ENCODE assay signal across 9 cellular contexts in the genomic region with DNA sequence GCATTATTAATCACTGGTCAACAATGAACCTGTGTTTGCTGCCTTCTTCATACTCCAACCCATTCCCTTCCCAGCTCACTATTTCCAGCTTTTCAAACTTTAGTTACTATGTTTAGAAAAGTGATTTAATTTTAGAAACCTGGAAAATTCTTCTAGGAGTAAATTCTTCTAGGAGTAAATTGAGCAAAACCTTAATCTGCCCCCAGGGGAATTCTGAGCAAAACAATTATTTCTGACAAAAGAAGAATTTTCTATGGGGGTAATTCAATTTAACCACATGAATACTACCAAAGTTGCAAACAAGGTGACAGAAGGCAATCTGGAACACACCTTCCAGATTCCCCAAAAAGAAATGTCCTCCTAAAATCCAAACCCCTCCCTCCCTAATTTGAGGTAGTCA. TPM values are rescaled to one million over a fixed set of nuclear protein-coding genes. Genes with fewer than 3 reads are reported as not detected.
DNase-seq lines count a peak whose midpoint lies in the region; ATAC-seq and TF ChIP-seq lines count a peak whose summit lies in the region.
"Had no signal": no experiment of that assay in that cellular context is flagged by ENCODE, and none has a peak within 500 bp of the region (broad histone marks: within the 10 kb centered on the region; RNA-seq: fewer than 3 reads in every experiment).

No MANE protein-coding gene starts in this region.

- no peaks in the 10 kb centered on the region for H3K9me3 Mint-ChIP-seq in activated CD8-positive, alpha-beta T cell treated with anti-CD3 and anti-CD28 coated beads for 36 hours

- H3K27ac ChIP-seq in HCT116 (ENCODE audit: low read depth, low read length) = no peak overlapping the region
- H3K27ac ChIP-seq in hepatocyte = peak overlapping the region; percentile 90
- peak overlapping the region; percentile 91 for H3K27ac ChIP-seq in smooth muscle cell (ENCODE audit: low read depth)

- H3K79me2 ChIP-seq in HCT116 (ENCODE audit: insufficient read depth, low read length) (peaks cover 57% of the 10 kb centered on the region), hepatocyte (peaks cover 56% of the 10 kb centered on the region), smooth muscle cell (ENCODE audit: low read depth) (peaks cover 59% of the 10 kb centered on the region)

- TF ChIP-seq CTCF in HCT116 (IDR thresholded peaks at IDR 0.05 in 2 of 3, conservative IDR thresholded peaks at IDR 0.05 in 1 of 3; ENCODE audit: borderline replicate concordance in 1 of 3, insufficient read depth in 1 of 3, low read depth in 2 of 3, low read length in 2 of 3) (no peak), hepatocyte (IDR thresholded peaks at IDR 0.05; ENCODE audit: poor library complexity) (no peak), smooth muscle cell (IDR thresholded peaks at IDR 0.05; ENCODE audit: borderline replicate concordance, insufficient read depth, poor library complexity, severe bottlenecking) (no peak)
- TF ChIP-seq CTCF in activated CD8-positive, alpha-beta T cell treated with anti-CD3 and anti-CD28 coated beads for 36 hours (IDR thresholded peaks at IDR 0.05) = no peak

- H3K4me3 ChIP-seq in HCT116 (replicated peaks in 1 of 2; ENCODE audit: low read depth in 1 of 2, low read length in 2 of 2) (peak overlapping the region; percentile 86 to 89), hepatocyte (peak overlapping the region; percentile 70), smooth muscle cell (peak overlapping the region; percentile 98)

- no peak overlapping the region for H3K27ac Mint-ChIP-seq in activated CD8-positive, alpha-beta T cell treated with anti-CD3 and anti-CD28 coated beads for 36 hours

- peak overlapping the region; percentile 97 for H3K4me3 Mint-ChIP-seq in activated CD8-positive, alpha-beta T cell treated with anti-CD3 and anti-CD28 coated beads for 36 hours

- H3K36me3 Mint-ChIP-seq in activated CD8-positive, alpha-beta T cell treated with anti-CD3 and anti-CD28 coated beads for 36 hours (ENCODE audit: low read depth) = no peaks in the 10 kb centered on the region

- H3K27me3 Mint-ChIP-seq in activated CD8-positive, alpha-beta T cell treated with anti-CD3 and anti-CD28 coated beads for 36 hours = no peaks in the 10 kb centered on the region

- H3K36me3 ChIP-seq in HCT116 (ENCODE audit: control insufficient read depth in 1 of 2, insufficient read depth in 2 of 2, low read length in 2 of 2) (no peaks in the 10 kb centered on the region), hepatocyte (replicated peaks; ENCODE audit: insufficient read depth, low read depth) (no peaks in the 10 kb centered on the region), smooth muscle cell (ENCODE audit: low read depth) (no peaks in the 10 kb centered on the region)

- CTCF ChIA-PET in HCT116 (lab: Charles Lee) = interaction anchor here (3.6 kb wide), 1 partner anchor 17 kb away, joined by 22 read pairs; no protein-coding TSS in a partner anchor
- CTCF ChIA-PET in activated CD8-positive, alpha-beta T cell treated with anti-CD3 and anti-CD28 coated beads for 36 hours (lab: Charles Lee) = interaction anchor here (1.0 to 3.2 kb wide), 6 partner anchors 9 to 68 kb away, joined by 3 to 21 read pairs (median 4); no protein-coding TSS in a partner anchor

- H4K20me1 ChIP-seq in HCT116 (ENCODE audit: insufficient read depth) (peaks cover 9% of the 10 kb centered on the region; the same call in 1 of the 2 replicates), hepatocyte (ENCODE audit: insufficient read depth, poor library complexity, severe bottlenecking) (peaks cover 36% of the 10 kb centered on the region), smooth muscle cell (ENCODE audit: low read depth) (peaks cover 59% of the 10 kb centered on the region)

- no peaks in the 10 kb centered on the region for H3K27me3 ChIP-seq in HCT116 (ENCODE audit: insufficient read depth, low read length)
- H3K27me3 ChIP-seq in hepatocyte = no peaks in the 10 kb centered on the region
- H3K27me3 ChIP-seq in smooth muscle cell (ENCODE audit: low read depth) = no peaks in the 10 kb centered on the region

- H3K9ac ChIP-seq in HCT116 (ENCODE audit: low read length) (peak overlapping the region; percentile 93), smooth muscle cell (ENCODE audit: low read depth) (peak overlapping the region; percentile 69)

- POLR2A ChIA-PET in HCT116 (lab: Charles Lee) = interaction anchor here (1.2 kb wide), 1 partner anchor 63 kb away, joined by 5 read pairs; no protein-coding TSS in a partner anchor
- POLR2A ChIA-PET in activated CD8-positive, alpha-beta T cell treated with anti-CD3 and anti-CD28 coated beads for 36 hours (lab: Charles Lee) = interaction anchor here (0.5 to 2.9 kb wide), 6 partner anchors 15 to 67 kb away, joined by 3 to 11 read pairs (median 4); no protein-coding TSS in a partner anchor

- ATAC-seq in HCT116 (no peak), GM21381 (IDR thresholded peaks at IDR 0.05; ENCODE audit: unreplicated experiment) (no peak), GM21737 (IDR thresholded peaks at IDR 0.05; ENCODE audit: unreplicated experiment) (no peak)
- no peak for ATAC-seq in activated CD8-positive, alpha-beta T cell treated with anti-CD3 and anti-CD28 coated beads for 36 hours

- no peak for TF ChIP-seq RAD21 in HCT116 (IDR thresholded peaks at IDR 0.05; ENCODE audit: low read depth)

- H3K4me1 Mint-ChIP-seq in activated CD8-positive, alpha-beta T cell treated with anti-CD3 and anti-CD28 coated beads for 36 hours (ENCODE audit: low read depth) = peaks cover 41% of the 10 kb centered on the region

- RAD21 ChIA-PET in HCT116 (lab: Charles Lee; ENCODE audit: low non-redundant PET in 1 of 2, low total read pairs in 2 of 2, uncharacterized antibody in 2 of 2, unreplicated experiment in 2 of 2) = no interaction called here

- no TSS peak for BruUV-seq in HCT116 (replicated peaks; lab: Mats Ljungman, UMichigan)

- H3K9me3 ChIP-seq in HCT116 (ENCODE audit: control insufficient read depth in 1 of 2, insufficient read depth in 1 of 2, low read depth in 1 of 2, low read length in 2 of 2) = no peaks in the 10 kb centered on the region
- H3K9me3 ChIP-seq in hepatocyte (ENCODE audit: low read depth) = no peaks in the 10 kb centered on the region
- no peaks in the 10 kb centered on the region for H3K9me3 ChIP-seq in smooth muscle cell (replicated peaks; ENCODE audit: low read depth)

- intact Hi-C loops in HCT116 (cut with micrococcal nuclease) = loop anchor here (5.0 kb wide), 1 partner anchor 65 kb away; no protein-coding TSS in a partner anchor
- intact Hi-C loops in activated CD8-positive, alpha-beta T cell treated with anti-CD3 and anti-CD28 coated beads for 36 hours (cut with micrococcal nuclease) = no loop called here

- peak overlapping the region; percentile 90 for H3K4me2 ChIP-seq in HCT116 (ENCODE audit: low read length)
- peak overlapping the region; percentile 86 for H3K4me2 ChIP-seq in hepatocyte
- peak overlapping the region; percentile 89 for H3K4me2 ChIP-seq in smooth muscle cell

- no peak overlapping the region for H2AFZ ChIP-seq in HCT116 (ENCODE audit: low read depth, low read length, poor library complexity, severe bottlenecking)
- no peak overlapping the region for H2AFZ ChIP-seq in hepatocyte
- H2AFZ ChIP-seq in smooth muscle cell (ENCODE audit: low read depth) = no peak overlapping the region

- no peak for DNase-seq in HCT116 (ENCODE audit: low read depth, low spot score)
- DNase-seq in activated CD8-positive, alpha-beta T cell treated with anti-CD3 and anti-CD28 coated beads for 36 hours = no peak
- DNase-seq in hepatocyte (ENCODE audit: low spot score) = no peak
- DNase-seq in smooth muscle cell (lab: John Stamatoyannopoulos, UW; ENCODE audit: unreplicated experiment) = no peak
- DNase-seq in NCI-H2081 (lab: John Stamatoyannopoulos, UW) = no peak
- no peak for DNase-seq in LoVo (ENCODE audit: low spot score)
- DNase-seq: NCI-H510A had no signal

- H3K4me1 ChIP-seq in HCT116 (ENCODE audit: control insufficient read depth in 1 of 2, insufficient read depth in 2 of 2, low read length in 2 of 2) (peaks cover 8 to 26% of the 10 kb centered on the region in 2 experiments), hepatocyte (ENCODE audit: insufficient read depth) (peaks cover 6% of the 10 kb centered on the region), smooth muscle cell (ENCODE audit: low read depth) (peaks cover 14% of the 10 kb centered on the region)

- peaks cover 14% of the 10 kb centered on the region for H3F3A ChIP-seq in smooth muscle cell (ENCODE audit: low read depth)

- H3K9me2 ChIP-seq in HCT116 (ENCODE audit: insufficient read depth) (no peaks in the 10 kb centered on the region), hepatocyte (replicated peaks; ENCODE audit: insufficient read depth) (no peaks in the 10 kb centered on the region)

- TF ChIP-seq POLR2A in HCT116 (IDR thresholded peaks at IDR 0.05; ENCODE audit: borderline replicate concordance, extremely low read depth, insufficient read depth, insufficient read length) = no peak

RNA-seq across cellular contexts. Expression of a gene that starts 1.8 kb away (rescaled TPM):
- total RNA-seq in HCT116 (2021; ENCODE audit: unreplicated experiment) (22.4 TPM), hepatocyte (21.2 and 23.3 TPM in 2 replicates), smooth muscle cell (29.2 and 41.1 TPM in 2 replicates)
- 9.2 and 10.2 TPM in 2 replicates for polyA plus RNA-seq in HCT116 (2012)
- total RNA-seq in activated CD8-positive, alpha-beta T cell treated with anti-CD3 and anti-CD28 coated beads for 36 hours = 10 to 100 TPM; 14.9 to 16.0 TPM
- polyA plus RNA-seq in hepatocyte (27.6 and 32.5 TPM in 2 replicates), smooth muscle cell (39.2 and 54.5 TPM in 2 replicates)

RNA-seq across cellular contexts. Expression of a gene that starts 50.4 kb away (rescaled TPM):
- total RNA-seq in HCT116 (2021; ENCODE audit: unreplicated experiment) (3.5 TPM), hepatocyte (0.07 and 0.40 TPM in 2 replicates), smooth muscle cell (0.49 and 1.1 TPM in 2 replicates)
- 2.9 and 3.4 TPM in 2 replicates for polyA plus RNA-seq in HCT116 (2012)
- total RNA-seq in activated CD8-positive, alpha-beta T cell treated with anti-CD3 and anti-CD28 coated beads for 36 hours = not detected
- polyA plus RNA-seq in hepatocyte (0.19 TPM in 1 of 2 replicates, not detected in the other), smooth muscle cell (0.26 and 1.1 TPM in 2 replicates)
